8 cellular contexts compared by ENCODE assay signal in genomic region chr4:99894998-99895397, GRCh38. TPM values are rescaled to one million over a fixed set of nuclear protein-coding genes. Genes with fewer than 3 reads are reported as not detected.
DNase-seq lines count a peak whose midpoint lies in the region; ATAC-seq and TF ChIP-seq lines count a peak whose summit lies in the region.

No MANE protein-coding gene starts in this region.

- in situ Hi-C loops in ACHN (cut with HindIII; ENCODE audit: low pct_ligation_motif_present, low pct_unique_long_range_greater_than_20kb, low sequenced_read_pairs) = no loop called here

- ATAC-seq in DND-41 (ENCODE audit: insufficient read depth, low read depth) (no peak), HG02610 (IDR thresholded peaks at IDR 0.05; ENCODE audit: unreplicated experiment) (no peak)

- H3K4me1 ChIP-seq in DND-41 (ENCODE audit: insufficient read depth, low read length) (peaks cover 38% of the 10 kb centered on the region), SJSA1 (replicated peaks) (peaks cover 11% of the 10 kb centered on the region), fibroblast of lung (ENCODE audit: control insufficient read depth, extremely low read depth, insufficient read depth, low read length) (no peaks in the 10 kb centered on the region)

- no peaks in the 10 kb centered on the region for H3K9me3 ChIP-seq in DND-41 (ENCODE audit: insufficient read depth, low read length, severe bottlenecking)
- no peaks in the 10 kb centered on the region for H3K9me3 ChIP-seq in SJSA1 (replicated peaks)
- no peaks in the 10 kb centered on the region for H3K9me3 ChIP-seq in fibroblast of lung (ENCODE audit: control insufficient read depth, insufficient read depth, low read depth, low read length)

- H3K79me2 ChIP-seq in DND-41 (ENCODE audit: insufficient read depth, low read length) = peaks cover 44% of the 10 kb centered on the region
- H3K79me2 ChIP-seq in fibroblast of lung (ENCODE audit: control insufficient read depth, insufficient read depth, low read length) = peaks cover 38% of the 10 kb centered on the region

- H3K36me3 ChIP-seq in DND-41 (ENCODE audit: insufficient read depth, low read length) (peaks cover 11% of the 10 kb centered on the region), SJSA1 (peaks cover 17% of the 10 kb centered on the region; the same call in 1 of the 2 replicates), fibroblast of lung (ENCODE audit: control insufficient read depth, insufficient read depth, low read length) (peaks cover 2% of the 10 kb centered on the region)

- H3K27me3 Mint-ChIP-seq in progenitor cell of endocrine pancreas = no peaks in the 10 kb centered on the region

- no peaks in the 10 kb centered on the region for H3K9me3 Mint-ChIP-seq in progenitor cell of endocrine pancreas (ENCODE audit: low read depth)

- H2AFZ ChIP-seq in DND-41 (ENCODE audit: low read depth, low read length) = peak overlapping the region; percentile 94
- peak overlapping the region; percentile 90 for H2AFZ ChIP-seq in fibroblast of lung (ENCODE audit: low read length)

- no peaks in the 10 kb centered on the region for H3K27me3 ChIP-seq in DND-41 (ENCODE audit: insufficient read depth, low read length, poor library complexity)
- no peaks in the 10 kb centered on the region for H3K27me3 ChIP-seq in SJSA1 (replicated peaks)
- no peaks in the 10 kb centered on the region for H3K27me3 ChIP-seq in fibroblast of lung (ENCODE audit: control insufficient read depth, insufficient read depth, low read length)

- H3K36me3 Mint-ChIP-seq in progenitor cell of endocrine pancreas (ENCODE audit: insufficient read depth) = peaks cover 4% of the 10 kb centered on the region

- peak overlapping the region; percentile 85 for H3K27ac ChIP-seq in DND-41 (ENCODE audit: low read length)
- H3K27ac ChIP-seq in SJSA1 = peak overlapping the region; percentile 45
- H3K27ac ChIP-seq in fibroblast of lung (ENCODE audit: insufficient read depth, low read length) = peak overlapping the region; percentile 62

- H3K9ac ChIP-seq in DND-41 (ENCODE audit: low read depth, low read length) (peak overlapping the region; percentile 80), fibroblast of lung (ENCODE audit: insufficient read depth, low read length) (no peak overlapping the region)

- peak overlapping the region; percentile 99 for H3K4me3 Mint-ChIP-seq in progenitor cell of endocrine pancreas (ENCODE audit: low read depth)

- H3K4me2 ChIP-seq in DND-41 (ENCODE audit: insufficient read depth, low read length) = peak overlapping the region; percentile 72
- H3K4me2 ChIP-seq in fibroblast of lung (ENCODE audit: extremely low read depth, insufficient read depth, low read length) = peak overlapping the region; percentile 49

- H3K4me3 ChIP-seq in DND-41 (ENCODE audit: low read depth in 1 of 2, low read length in 2 of 2) = peak overlapping the region; percentile 34 to 96; a peak in 3 of 4 replicates
- peak overlapping the region; percentile 75 for H3K4me3 ChIP-seq in SJSA1
- peak overlapping the region; percentile 35 to 94 (median 51) for H3K4me3 ChIP-seq in fibroblast of lung (replicated peaks in 1 of 4; ENCODE audit: control extremely low read depth in 1 of 4, insufficient read depth in 1 of 4, low read depth in 3 of 4, low read length in 4 of 4)

- peaks cover 15% of the 10 kb centered on the region for H3K4me1 Mint-ChIP-seq in progenitor cell of endocrine pancreas (ENCODE audit: low read depth)

- no peaks in the 10 kb centered on the region for H4K20me1 ChIP-seq in DND-41 (ENCODE audit: insufficient read depth, low read length)
- no peaks in the 10 kb centered on the region for H4K20me1 ChIP-seq in fibroblast of lung (ENCODE audit: control insufficient read depth, extremely low read depth, insufficient read depth, low read length)

- no peak for DNase-seq in DND-41
- no peak for DNase-seq in SJSA1 (ENCODE audit: low read depth in 1 of 2, low spot score in 2 of 2)
- no peak for DNase-seq in fibroblast of lung (ENCODE audit: low read depth in 2 of 2)
- no peak for DNase-seq in progenitor cell of endocrine pancreas (ENCODE audit: low spot score, unreplicated experiment)
- DNase-seq in activated CD4-positive, CD25-positive, alpha-beta regulatory T cell (lab: John Stamatoyannopoulos, UW) = no peak
- DNase-seq in ACHN = no peak
- DNase-seq in NCI-H69 (lab: John Stamatoyannopoulos, UW) = no peak

- peak overlapping the region; percentile 94 for H3K27ac Mint-ChIP-seq in progenitor cell of endocrine pancreas

- no peak for TF ChIP-seq CTCF in DND-41 (IDR thresholded peaks at IDR 0.05; ENCODE audit: borderline replicate concordance, extremely low read depth, low read length, poor library complexity, severe bottlenecking)
- no peak for TF ChIP-seq CTCF in fibroblast of lung (conservative IDR thresholded peaks at IDR 0.05 in 1 of 2, IDR thresholded peaks at IDR 0.05 in 1 of 2; ENCODE audit: low read depth in 1 of 2, low read length in 2 of 2)
- TF ChIP-seq CTCF in progenitor cell of endocrine pancreas (IDR thresholded peaks at IDR 0.05; ENCODE audit: unreplicated experiment) = no peak

RNA-seq across cellular contexts. Expression of gene LAMTOR3, which starts 0.8 kb away (rescaled TPM):
- total RNA-seq in SJSA1 (2014; rRNA removed; shearing (Covaris generic)) = 25.0 and 62.4 TPM in 2 replicates
- total RNA-seq in fibroblast of lung (23.4 and 24.1 TPM in 2 replicates), progenitor cell of endocrine pancreas (58.0 and 58.2 TPM in 2 replicates)
- polyA plus RNA-seq in fibroblast of lung = 68.1 and 95.5 TPM in 2 replicates
- 29.6 and 39.2 TPM in 2 replicates for polyA plus RNA-seq in fibroblast of lung (2012)
- polyA minus RNA-seq in fibroblast of lung (ENCODE audit: low replicate concordance) = 1.6 and 3.6 TPM in 2 replicates

RNA-seq across cellular contexts. Expression of gene DNAJB14, which starts 51.4 kb away (rescaled TPM):
- 34.0 and 38.9 TPM in 2 replicates for total RNA-seq in SJSA1 (2014; rRNA removed; shearing (Covaris generic))
- 30.0 and 41.5 TPM in 2 replicates for total RNA-seq in fibroblast of lung
- polyA plus RNA-seq in fibroblast of lung = 17.8 and 25.1 TPM in 2 replicates
- polyA plus RNA-seq in fibroblast of lung (2012) = 21.3 and 24.0 TPM in 2 replicates
- polyA minus RNA-seq in fibroblast of lung (ENCODE audit: low replicate concordance) = 0.30 and 2.6 TPM in 2 replicates
- total RNA-seq in progenitor cell of endocrine pancreas = 40.7 and 41.7 TPM in 2 replicates

RNA-seq across cellular contexts. Expression of gene H2AZ1, which starts 55.1 kb away (rescaled TPM):
- 984 and 1,007 TPM in 2 replicates for total RNA-seq in SJSA1 (2014; rRNA removed; shearing (Covaris generic))
- 108 and 132 TPM in 2 replicates for total RNA-seq in fibroblast of lung
- 275 and 639 TPM in 2 replicates for polyA plus RNA-seq in fibroblast of lung
- polyA plus RNA-seq in fibroblast of lung (2012) = 237 and 592 TPM in 2 replicates
- 32.6 and 89.7 TPM in 2 replicates for polyA minus RNA-seq in fibroblast of lung (ENCODE audit: low replicate concordance)
- 322 and 328 TPM in 2 replicates for total RNA-seq in progenitor cell of endocrine pancreas
